Comparison of ENCODE assay signal across 19 cellular contexts in genomic region chr1:169620565-169620964, GRCh38. TPM values are rescaled to one million over a fixed set of nuclear protein-coding genes. Genes with fewer than 3 reads are reported as not detected.
A peak's percentile ranks its signal among the peaks of the same experiment; 100 is the strongest.
DNase-seq lines count a peak whose midpoint lies in the region; ATAC-seq, FAIRE-seq and TF ChIP-seq lines count a peak whose summit lies in the region.
"Had no signal": no experiment of that assay in that cellular context is flagged by ENCODE, and none has a peak within 500 bp of the region (broad histone marks: within the 10 kb centered on the region; RNA-seq: fewer than 3 reads in every experiment).

No MANE protein-coding gene starts in this region.

- no peak overlapping the region for H3K4me2 ChIP-seq in K562 (ENCODE audit: insufficient read depth, low read length)
- H3K4me2 ChIP-seq in hepatocyte, result no peak overlapping the region
- H3K4me2 ChIP-seq: A549 had no signal

- H3K9me3 Mint-ChIP-seq in endothelial cell (ENCODE audit: unreplicated experiment) (no peaks in the 10 kb centered on the region), nephron progenitor cell (no peaks in the 10 kb centered on the region)
- H3K9me3 Mint-ChIP-seq: CD4-positive, alpha-beta memory T cell had no signal

- in situ Hi-C loops in K562 (cut with MboI), result no loop called here

- TF ChIP-seq RAD21 in K562 (CRISPR knock-in tag; conservative IDR thresholded peaks at IDR 0.05 in 1 of 2, IDR thresholded peaks at IDR 0.05 in 1 of 2), result no peak

- BruUV-seq in K562 (replicated peaks; lab: Mats Ljungman, UMichigan), result no TSS peak

- FAIRE-seq in K562 (lab: Jason Lieb, UNC) (peak; percentile 23), urothelium cell line (lab: Jason Lieb, UNC) (peak; percentile 67)
- FAIRE-seq: A549, G401.6, GM19239, HepG2 had no signal

- H3K4me1 ChIP-seq in K562 (replicated peaks in 1 of 2; ENCODE audit: control insufficient read depth in 2 of 2, insufficient read depth in 2 of 2, low read length in 2 of 2) (no peaks in the 10 kb centered on the region), ascending aorta (no peaks in the 10 kb centered on the region), hepatocyte (ENCODE audit: insufficient read depth) (no peaks in the 10 kb centered on the region)
- H3K4me1 ChIP-seq: A549, BE2C, HAP-1 had no signal

- no peak for ATAC-seq in K562
- ATAC-seq: A549, HepG2 had no signal

- no peaks in the 10 kb centered on the region for H3K79me2 ChIP-seq in K562 (ENCODE audit: control insufficient read depth, insufficient read depth, low read length)
- no peaks in the 10 kb centered on the region for H3K79me2 ChIP-seq in hepatocyte

- H3K27me3 ChIP-seq in K562 (ENCODE audit: control insufficient read depth in 2 of 2, insufficient read depth in 2 of 2, low read length in 2 of 2) (0 out of 5 replicates have a peak, but pooled peaks cover 2 to 10% of the 10 kb centered on the region in 2 experiments), ascending aorta (no peaks in the 10 kb centered on the region), hepatocyte (no peaks in the 10 kb centered on the region)
- H3K27me3 ChIP-seq: BE2C had no signal

- intact Hi-C loops in K562 (cut with micrococcal nuclease) (no loop called here), ascending aorta (cut with DNase I) (no loop called here)

- H3K9me3 ChIP-seq in K562 (replicated peaks; ENCODE audit: control insufficient read depth, insufficient read depth, low read depth, low read length), result no peaks in the 10 kb centered on the region
- no peaks in the 10 kb centered on the region for H3K9me3 ChIP-seq in ascending aorta
- no peaks in the 10 kb centered on the region for H3K9me3 ChIP-seq in hepatocyte (ENCODE audit: low read depth)
- H3K9me3 ChIP-seq: A549, BE2C, HAP-1 had no signal

- POLR2A ChIA-PET in K562 (lab: Yijun Ruan, JAX), result no interaction called here

- H3K27ac Mint-ChIP-seq in endothelial cell (ENCODE audit: unreplicated experiment) (peak overlapping the region; percentile 38), nephron progenitor cell (peak overlapping the region; percentile 70)

- WGBS in K562 (ENCODE audit: insufficient coverage, low coverage, missing lambda C conversion rate), result 15% methylated on average over 8 of the region's 8 CpGs
- WGBS in hepatocyte (ENCODE audit: low lambda C conversion rate, missing lambda C conversion rate), result 96% methylated on average over 8 of the region's 8 CpGs

- H3K27me3 Mint-ChIP-seq in endothelial cell (ENCODE audit: unreplicated experiment) (peaks cover 4% of the 10 kb centered on the region), nephron progenitor cell (ENCODE audit: low read depth, poor library complexity) (peaks cover 9% of the 10 kb centered on the region)
- H3K27me3 Mint-ChIP-seq: CD4-positive, alpha-beta memory T cell had no signal

- no peak for TF ChIP-seq EP300 in K562 (IDR thresholded peaks at IDR 0.05; ENCODE audit: low read length)

- no peaks in the 10 kb centered on the region for H3K36me3 ChIP-seq in K562 (ENCODE audit: control insufficient read depth, insufficient read depth, low read length)
- no peaks in the 10 kb centered on the region for H3K36me3 ChIP-seq in ascending aorta
- no peaks in the 10 kb centered on the region for H3K36me3 ChIP-seq in hepatocyte (replicated peaks; ENCODE audit: insufficient read depth, low read depth)
- H3K36me3 ChIP-seq: BE2C, HAP-1 had no signal

- DNase-seq in K562 (ENCODE audit: extremely low read depth in 1 of 4, low spot score in 3 of 4) (no peak), endothelial cell (ENCODE audit: low spot score) (no peak), nephron progenitor cell (no peak), urothelium cell line (ENCODE audit: low spot score) (no peak), ascending aorta (ENCODE audit: low spot score in 2 of 2) (no peak), RKO (ENCODE audit: low spot score) (no peak), hepatocyte (ENCODE audit: low spot score) (no peak)
- DNase-seq: BE2C; CD4-positive, alpha-beta memory T cell; DMS79 treated with DMSO at 0.1 percent for 48 hours; EL; GOT3 had no signal

- H3K9me2 ChIP-seq in hepatocyte (replicated peaks; ENCODE audit: insufficient read depth), result no peaks in the 10 kb centered on the region

- no peak overlapping the region for H3K9ac ChIP-seq in K562 (ENCODE audit: insufficient read depth in 1 of 2, low read depth in 2 of 2, low read length in 2 of 2)

- H3K4me3 ChIP-seq in K562 (no peak overlapping the region), ascending aorta (no peak overlapping the region), hepatocyte (no peak overlapping the region)
- H3K4me3 ChIP-seq: A549, HAP-1 had no signal

- no peak for TF ChIP-seq POLR2A in K562 (conservative IDR thresholded peaks at IDR 0.05)

- H3K9me1 ChIP-seq in K562 (ENCODE audit: control insufficient read depth, insufficient read depth, low read length), result no peaks in the 10 kb centered on the region

- CTCF ChIA-PET in K562 (lab: Yijun Ruan, JAX; ENCODE audit: low intra/inter-chr PET ratio), result no interaction called here

- H4K20me1 ChIP-seq in K562 (replicated peaks; ENCODE audit: control insufficient read depth, insufficient read depth, low read length), result no peaks in the 10 kb centered on the region
- H4K20me1 ChIP-seq in hepatocyte (ENCODE audit: insufficient read depth, poor library complexity, severe bottlenecking), result no peaks in the 10 kb centered on the region

- H2AFZ ChIP-seq in K562 (ENCODE audit: low read depth, low read length) (no peak overlapping the region), hepatocyte (no peak overlapping the region)

- no peak for TF ChIP-seq CTCF in K562 (IDR thresholded peaks at IDR 0.05 in 2 of 3, conservative IDR thresholded peaks at IDR 0.05 in 1 of 3; ENCODE audit: insufficient read depth in 2 of 3, low read depth in 1 of 3, low read length in 3 of 3)
- TF ChIP-seq CTCF in endothelial cell (IDR thresholded peaks at IDR 0.05; ENCODE audit: unreplicated experiment), result no peak
- TF ChIP-seq CTCF in nephron progenitor cell (IDR thresholded peaks at IDR 0.05), result no peak
- TF ChIP-seq CTCF in ascending aorta (IDR thresholded peaks at IDR 0.05), result no peak
- no peak for TF ChIP-seq CTCF in hepatocyte (IDR thresholded peaks at IDR 0.05; ENCODE audit: poor library complexity)

- H3K4me3 Mint-ChIP-seq in endothelial cell (ENCODE audit: unreplicated experiment) (peak overlapping the region; percentile 42), nephron progenitor cell (no peak overlapping the region)
- H3K4me3 Mint-ChIP-seq: CD4-positive, alpha-beta memory T cell had no signal

- H3K36me3 Mint-ChIP-seq in endothelial cell (ENCODE audit: low read depth, unreplicated experiment), result peaks cover 5% of the 10 kb centered on the region
- H3K36me3 Mint-ChIP-seq in nephron progenitor cell (ENCODE audit: low read depth), result no peaks in the 10 kb centered on the region

- peaks cover 38% of the 10 kb centered on the region for H3K4me1 Mint-ChIP-seq in endothelial cell (ENCODE audit: unreplicated experiment)
- no peaks in the 10 kb centered on the region for H3K4me1 Mint-ChIP-seq in nephron progenitor cell

- H3K27ac ChIP-seq in K562 (ENCODE audit: extremely low read depth, low read depth, low read length), result no peak overlapping the region
- no peak overlapping the region for H3K27ac ChIP-seq in ascending aorta
- no peak overlapping the region for H3K27ac ChIP-seq in hepatocyte
- H3K27ac ChIP-seq: A549, C4-2B had no signal

TF ChIP-seq in K562, 482 proteins besides CTCF, POLR2A, EP300 and RAD21 (continues in another document):
- no peak for TF ChIP-seq TFAM (CRISPR knock-in tag; conservative IDR thresholded peaks at IDR 0.05)
- TF ChIP-seq PHF21A (IDR thresholded peaks at IDR 0.05; ENCODE audit: borderline replicate concordance, low read depth), result no peak

RNA-seq across cellular contexts. Expression of gene SELP, which starts 9.4 kb away (rescaled TPM):
- not detected in 2 replicates for total RNA-seq in K562 (2011; cell fraction: chromatin; rRNA removed; ENCODE audit: low replicate concordance)
- total RNA-seq in K562 (2011; cell fraction: nucleolus; rRNA removed), result not detected in 2 replicates
- total RNA-seq in K562 (2011; cell fraction: nucleoplasm; rRNA removed), result not detected in 2 replicates
- total RNA-seq in K562 (2014; rRNA removed) (not detected in 2 replicates), K562 (2014; rRNA removed; fragmentation: Illumina TruSeq; extraction: Trizol) (not detected in 2 replicates), K562 (2015; rRNA removed; fragmentation: Illumina TruSeq; extraction: Trizol) (not detected in 2 replicates), K562 (2021) (not detected in 2 replicates), endothelial cell (ENCODE audit: unreplicated experiment) (0.21 TPM), ascending aorta (40.0 TPM), hepatocyte (0.24 and 0.27 TPM in 2 replicates)
- polyA plus RNA-seq in K562 (2011; rRNA removed) (not detected in 2 replicates), K562 (2014; fragmentation: Illumina TruSeq; extraction: Trizol) (not detected in 2 replicates), K562 (2014; fragmentation: Nextera tagmentation; extraction: Ambion mirVana) (not detected), K562 (2014; rRNA removed) (not detected in 2 replicates), hepatocyte (0.34 TPM in 1 of 2 replicates, not detected in the other)
- not detected in 2 replicates for polyA plus RNA-seq in K562 (2011; cell fraction: cytosol; rRNA removed)
- not detected in 2 replicates for polyA plus RNA-seq in K562 (2011; cell fraction: nucleus; rRNA removed)
- not detected in 2 replicates for polyA plus RNA-seq in K562 (2012)
- polyA minus RNA-seq in K562 (2011; rRNA and poly(A)+ RNA removed), result not detected in 2 replicates
- polyA minus RNA-seq in K562 (2011; cell fraction: cytosol; rRNA and poly(A)+ RNA removed), result not detected in 2 replicates
- polyA minus RNA-seq in K562 (2011; cell fraction: nucleus; rRNA and poly(A)+ RNA removed), result not detected in 2 replicates
- total RNA-seq: HepG2 had no signal
- polyA plus RNA-seq: A549, AG04450 had no signal

RNA-seq across cellular contexts. Expression of gene F5, which starts 34.3 kb away (rescaled TPM):
- not detected in 2 replicates for total RNA-seq in K562 (2011; cell fraction: chromatin; rRNA removed; ENCODE audit: low replicate concordance)
- total RNA-seq in K562 (2011; cell fraction: nucleolus; rRNA removed), result not detected in 2 replicates
- not detected in 2 replicates for total RNA-seq in K562 (2011; cell fraction: nucleoplasm; rRNA removed)
- not detected in 2 replicates for total RNA-seq in K562 (2014; rRNA removed)
- not detected in 2 replicates for total RNA-seq in K562 (2014; rRNA removed; fragmentation: Illumina TruSeq; extraction: Trizol)
- total RNA-seq in K562 (2015; rRNA removed; fragmentation: Illumina TruSeq; extraction: Trizol), result not detected in 2 replicates
- 0.07 and 0.13 TPM in 2 replicates for total RNA-seq in K562 (2021)
- not detected in 2 replicates for polyA plus RNA-seq in K562 (2011; rRNA removed)
- not detected in 2 replicates for polyA plus RNA-seq in K562 (2011; cell fraction: cytosol; rRNA removed)
- polyA plus RNA-seq in K562 (2011; cell fraction: nucleus; rRNA removed), result not detected in 2 replicates
- not detected in 2 replicates for polyA plus RNA-seq in K562 (2012)
- polyA plus RNA-seq in K562 (2014; fragmentation: Illumina TruSeq; extraction: Trizol), result not detected in 2 replicates
- not detected for polyA plus RNA-seq in K562 (2014; fragmentation: Nextera tagmentation; extraction: Ambion mirVana)
- polyA plus RNA-seq in K562 (2014; rRNA removed), result 0.03 TPM in 1 of 2 replicates, not detected in the other
- not detected in 2 replicates for polyA minus RNA-seq in K562 (2011; rRNA and poly(A)+ RNA removed)
- 0.27 TPM in 1 of 2 replicates, not detected in the other for polyA minus RNA-seq in K562 (2011; cell fraction: cytosol; rRNA and poly(A)+ RNA removed)
- not detected in 2 replicates for polyA minus RNA-seq in K562 (2011; cell fraction: nucleus; rRNA and poly(A)+ RNA removed)
- not detected for total RNA-seq in endothelial cell (ENCODE audit: unreplicated experiment)
- not detected for total RNA-seq in ascending aorta
- total RNA-seq in hepatocyte, result 24.0 and 34.2 TPM in 2 replicates
- 20.4 and 21.5 TPM in 2 replicates for polyA plus RNA-seq in hepatocyte
- polyA plus RNA-seq: AG04450 had no signal

Comparison
In these comparisons a context has a peak if more than half of its experiments do, and no peak if none do; other contexts are left out.
1. RNA of gene SELP, which starts 9.4 kb away (total RNA-seq): 40.0 TPM in ascending aorta (single experiment); 0.24 to 0.27 TPM in hepatocyte, 0.21 TPM in endothelial cell (single experiment) and not detected in K562; every median in the first group is over 10 times any median in the second.
2. RNA of gene F5, which starts 34.3 kb away (total RNA-seq): 24.0 to 34.2 TPM in hepatocyte; 0.07 to 0.13 TPM in K562, not detected in endothelial cell (single experiment) and not detected in ascending aorta (single experiment); every median in the first group is over 10 times any median in the second.